ENCODE assay signal across 22 cellular contexts in the genomic region with DNA sequence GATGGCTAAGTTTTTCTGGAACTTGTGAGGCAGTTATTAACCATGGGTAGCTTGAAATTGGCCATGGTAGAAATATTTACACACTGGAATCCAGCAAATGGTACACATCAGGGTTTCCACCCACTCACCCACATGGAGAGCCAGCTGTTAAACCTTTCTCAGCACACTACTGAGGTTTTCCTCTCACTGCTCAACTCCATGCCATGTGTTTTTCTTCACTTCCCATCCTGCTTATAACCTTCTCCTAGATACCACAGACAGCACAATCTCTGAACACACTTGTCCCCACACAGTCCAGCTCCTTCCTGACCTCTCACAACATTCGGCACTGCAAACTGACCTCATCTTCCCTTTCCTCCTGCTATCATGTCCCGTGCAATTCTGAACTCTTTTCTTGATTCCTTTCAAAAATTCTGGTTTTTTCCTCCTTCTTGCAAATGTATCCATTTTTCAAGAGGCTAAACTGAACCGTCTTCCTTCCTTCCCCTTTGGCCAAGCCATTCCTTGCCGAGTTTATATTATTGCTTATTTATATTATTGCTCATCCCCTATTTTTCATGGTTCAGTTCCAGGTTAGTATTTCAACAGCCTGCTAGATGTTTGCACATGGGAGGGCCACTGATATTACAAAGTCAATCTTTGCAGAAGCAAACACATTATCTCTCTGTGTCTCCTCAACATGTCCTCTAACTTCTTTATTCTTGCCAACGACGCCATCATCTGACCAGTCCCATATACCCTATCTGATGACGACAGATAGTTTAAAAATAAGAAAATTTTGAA.
A peak's percentile ranks its signal among the peaks of the same experiment; 100 is the strongest.
DNase-seq lines count a peak whose midpoint lies in the region; ATAC-seq and TF ChIP-seq lines count a peak whose summit lies in the region.
"Had no signal": no experiment of that assay in that cellular context is flagged by ENCODE, and none has a peak within 500 bp of the region (broad histone marks: within the 10 kb centered on the region; RNA-seq: fewer than 3 reads in every experiment).

No MANE protein-coding gene starts in this region.

- no peaks in the 10 kb centered on the region for H3K4me1 Mint-ChIP-seq in activated CD4-positive, alpha-beta T cell treated with anti-CD3 and anti-CD28 coated beads for 36 hours
- H3K4me1 Mint-ChIP-seq: activated B cell treated with CpG ODN at 0.5 μM for 24 hours; central memory CD8-positive, alpha-beta T cell had no signal

- H3K4me3 ChIP-seq in A673 (ENCODE audit: low read depth, low read length, poor library complexity, severe bottlenecking) (no peak overlapping the region), GM23248 (no peak overlapping the region), astrocyte of the spinal cord (ENCODE audit: low read depth, low read length) (no peak overlapping the region), foreskin fibroblast (ENCODE audit: low read depth in 1 of 2, low read length in 2 of 2) (no peak overlapping the region), upper lobe of left lung (no peak overlapping the region)
- H3K4me3 ChIP-seq: mucosa of descending colon, SJSA1, tibial artery had no signal

- no peaks in the 10 kb centered on the region for H3K9me2 ChIP-seq in GM23248 (ENCODE audit: insufficient read depth)

- no peak overlapping the region for H3K4me3 Mint-ChIP-seq in activated CD4-positive, alpha-beta T cell treated with anti-CD3 and anti-CD28 coated beads for 36 hours
- H3K4me3 Mint-ChIP-seq: activated B cell treated with CpG ODN at 0.5 μM for 24 hours; activated CD8-positive, alpha-beta T cell treated with anti-CD3 and anti-CD28 coated beads, Interleukin-2, amount 10 ng/mL, durations not matched to agents 7 days and 5 days; activated T-cell treated with anti-CD3 and anti-CD28 coated beads, Interleukin-2, amount 50 U/mL, for 72 hours; central memory CD8-positive, alpha-beta T cell had no signal

- WGBS in GM23248 (ENCODE audit: low coverage in 1 of 2, low lambda C conversion rate in 2 of 2, missing lambda C conversion rate in 2 of 2), 2 experiments = 55 to 57% methylated on average over 7 of the region's 7 CpGs
- WGBS in upper lobe of left lung, 2 donors = 68 to 78% methylated on average over 7 of the region's 7 CpGs

- H3K4me2 ChIP-seq in GM23248 (ENCODE audit: unreplicated experiment) = no peak overlapping the region

- no peaks in the 10 kb centered on the region for H4K20me1 ChIP-seq in GM23248 (ENCODE audit: insufficient read depth)

- no peak overlapping the region for H3K27ac Mint-ChIP-seq in activated CD4-positive, alpha-beta T cell treated with anti-CD3 and anti-CD28 coated beads for 36 hours
- H3K27ac Mint-ChIP-seq: activated B cell treated with CpG ODN at 0.5 μM for 24 hours; activated CD8-positive, alpha-beta T cell treated with anti-CD3 and anti-CD28 coated beads, Interleukin-2, amount 10 ng/mL, durations not matched to agents 7 days and 5 days; activated naive CD4-positive, alpha-beta T cell treated with anti-CD3 and anti-CD28 coated beads, Interleukin-2, amount 50 U/mL, for 72 hours; activated T-cell treated with anti-CD3 and anti-CD28 coated beads, Interleukin-2, amount 50 U/mL, for 72 hours had no signal

- no peak overlapping the region for H2AFZ ChIP-seq in GM23248

- no TSS peak for BruUV-seq in A673 (replicated peaks; lab: Mats Ljungman, UMichigan)

- H3K79me2 ChIP-seq in GM23248 (ENCODE audit: insufficient read depth) = no peaks in the 10 kb centered on the region

- H3K9me3 Mint-ChIP-seq in activated CD4-positive, alpha-beta T cell treated with anti-CD3 and anti-CD28 coated beads for 36 hours (ENCODE audit: low read depth) = no peaks in the 10 kb centered on the region
- H3K9me3 Mint-ChIP-seq: activated B cell treated with CpG ODN at 0.5 μM for 24 hours had no signal

- H3K36me3 Mint-ChIP-seq in activated CD4-positive, alpha-beta T cell treated with anti-CD3 and anti-CD28 coated beads for 36 hours (ENCODE audit: low read depth) = no peaks in the 10 kb centered on the region
- H3K36me3 Mint-ChIP-seq: activated naive CD4-positive, alpha-beta T cell treated with anti-CD3 and anti-CD28 coated beads, Interleukin-2, amount 50 U/mL, for 72 hours had no signal

- H3K27me3 Mint-ChIP-seq in activated CD4-positive, alpha-beta T cell treated with anti-CD3 and anti-CD28 coated beads for 36 hours = no peaks in the 10 kb centered on the region
- H3K27me3 Mint-ChIP-seq: activated B cell treated with CpG ODN at 0.5 μM for 24 hours; central memory CD8-positive, alpha-beta T cell had no signal

- no peaks in the 10 kb centered on the region for H3K27me3 ChIP-seq in A673 (replicated peaks; ENCODE audit: insufficient read depth, low read depth, low read length, poor library complexity)
- no peaks in the 10 kb centered on the region for H3K27me3 ChIP-seq in GM23248 (replicated peaks; ENCODE audit: insufficient read depth)
- no peaks in the 10 kb centered on the region for H3K27me3 ChIP-seq in upper lobe of left lung
- H3K27me3 ChIP-seq: foreskin keratinocyte, SJSA1, tibial artery had no signal

- H3K9me3 ChIP-seq in A673 (ENCODE audit: low read depth, low read length, poor library complexity, severe bottlenecking) (no peaks in the 10 kb centered on the region), GM23248 (ENCODE audit: low read depth) (no peaks in the 10 kb centered on the region), upper lobe of left lung (no peaks in the 10 kb centered on the region)
- H3K9me3 ChIP-seq: mucosa of descending colon, SJSA1, tibial artery had no signal

- ATAC-seq in upper lobe of left lung (ENCODE audit: low FRiP score in 2 of 2) = no peak
- no peak for ATAC-seq in activated CD4-positive, alpha-beta T cell treated with anti-CD3 and anti-CD28 coated beads for 36 hours
- no peak for ATAC-seq in HG03135 (IDR thresholded peaks at IDR 0.05; ENCODE audit: unreplicated experiment)
- ATAC-seq: activated CD8-positive, alpha-beta T cell treated with anti-CD3 and anti-CD28 coated beads, Interleukin-2, amount 10 ng/mL, durations not matched to agents 7 days and 5 days; activated naive CD4-positive, alpha-beta T cell treated with anti-CD3 and anti-CD28 coated beads, Interleukin-2, amount 50 U/mL, for 72 hours; activated T-cell treated with anti-CD3 and anti-CD28 coated beads, Interleukin-2, amount 50 U/mL, for 72 hours; foreskin keratinocyte; mucosa of descending colon had no signal

- H3K27ac ChIP-seq in A673 (ENCODE audit: low read depth, low read length, poor library complexity, severe bottlenecking) = no peak overlapping the region
- H3K27ac ChIP-seq in GM23248 = peak overlapping the region; percentile 53
- H3K27ac ChIP-seq in upper lobe of left lung = no peak overlapping the region
- H3K27ac ChIP-seq: foreskin keratinocyte, SJSA1, tibial artery had no signal

- DNase-seq in A673 (ENCODE audit: low spot score) = no peak
- DNase-seq in GM23248 = peak; percentile 40
- peak; percentile 81 for DNase-seq in astrocyte of the spinal cord (ENCODE audit: low read depth, low spot score)
- peak; percentile 73 to 85 for DNase-seq in foreskin fibroblast
- no peak for DNase-seq in SHP77 treated with DMSO at 0.1 percent for 48 hours (lab: John Stamatoyannopoulos, UW)
- DNase-seq in upper lobe of left lung = no peak
- DNase-seq in activated CD4-positive, alpha-beta T cell treated with anti-CD3 and anti-CD28 coated beads for 36 hours = no peak
- DNase-seq: activated B cell treated with CpG ODN at 0.5 μM for 24 hours; activated CD8-positive, alpha-beta T cell treated with anti-CD3 and anti-CD28 coated beads, Interleukin-2, amount 10 ng/mL, durations not matched to agents 7 days and 5 days; activated T-cell treated with anti-CD3 and anti-CD28 coated beads, Interleukin-2, amount 50 U/mL, for 72 hours; effector CD8-positive, alpha-beta T cell; foreskin keratinocyte; left cardiac atrium; mucosa of descending colon; NCI-H1105; NCI-H526; stimulated activated naive CD4-positive, alpha-beta T cell treated with Interleukin-2 at 50 U/mL for 16 hours; tibial artery had no signal

- no peak for TF ChIP-seq EP300 in upper lobe of left lung (IDR thresholded peaks at IDR 0.05)

- no peaks in the 10 kb centered on the region; the same call in 1 of the 2 replicates for H3F3A ChIP-seq in GM23248 (ENCODE audit: insufficient read depth)

- peaks cover 66% of the 10 kb centered on the region for H3K4me1 ChIP-seq in A673 (ENCODE audit: insufficient read depth, low read length, poor library complexity, severe bottlenecking)
- H3K4me1 ChIP-seq in GM23248 (ENCODE audit: insufficient read depth) = peaks cover 33% of the 10 kb centered on the region
- no peaks in the 10 kb centered on the region for H3K4me1 ChIP-seq in upper lobe of left lung
- H3K4me1 ChIP-seq: tibial artery had no signal

- POLR2A ChIA-PET in A673 (lab: Charles Lee; ENCODE audit: low non-redundant PET) = no interaction called here
- POLR2A ChIA-PET in activated CD4-positive, alpha-beta T cell treated with anti-CD3 and anti-CD28 coated beads for 36 hours (lab: Charles Lee) = no interaction called here

- H3K9ac ChIP-seq in GM23248 = no peak overlapping the region

- TF ChIP-seq CTCF in A673 (conservative IDR thresholded peaks at IDR 0.05; ENCODE audit: low read depth, low read length) (0 out of 2 replicates have a peak, but pooled peaks have one; percentile 8), astrocyte of the spinal cord (IDR thresholded peaks at IDR 0.05; ENCODE audit: low read depth, low read length) (no peak), foreskin fibroblast (IDR thresholded peaks at IDR 0.05; ENCODE audit: low read depth, low read length) (no peak), upper lobe of left lung (IDR thresholded peaks at IDR 0.05) (no peak)

- CTCF ChIA-PET in A673 (lab: Charles Lee) = no interaction called here
- CTCF ChIA-PET in activated CD4-positive, alpha-beta T cell treated with anti-CD3 and anti-CD28 coated beads for 36 hours (lab: Charles Lee) = no interaction called here

- H3K36me3 ChIP-seq in A673 (ENCODE audit: insufficient read depth, low read length, poor library complexity, severe bottlenecking) (no peaks in the 10 kb centered on the region), GM23248 (ENCODE audit: low read depth) (no peaks in the 10 kb centered on the region), upper lobe of left lung (no peaks in the 10 kb centered on the region)
- H3K36me3 ChIP-seq: SJSA1, tibial artery had no signal

- in situ Hi-C loops in GM23248 (cut with MboI) = no loop called here
- in situ Hi-C loops in astrocyte of the spinal cord (cut with HindIII; ENCODE audit: low sequenced_read_pairs) = no loop called here

- no peak for TF ChIP-seq POLR2A in upper lobe of left lung (IDR thresholded peaks at IDR 0.05)

- intact Hi-C loops in A673 (cut with micrococcal nuclease; ENCODE audit: unreplicated experiment) = no loop called here
- intact Hi-C loops in activated CD4-positive, alpha-beta T cell treated with anti-CD3 and anti-CD28 coated beads for 36 hours (cut with DNase I, micrococcal nuclease) = no loop called here

Comparison
In these comparisons a context has a peak if more than half of its experiments do, and no peak if none do; other contexts are left out.
1. DNase-seq: peak in GM23248 (single experiment), astrocyte of the spinal cord (single experiment) and foreskin fibroblast (2 of 2); none in A673 (single experiment), SHP77 treated with DMSO at 0.1 percent for 48 hours (single experiment), upper lobe of left lung (0 of 2) and activated CD4-positive, alpha-beta T cell treated with anti-CD3 and anti-CD28 coated beads for 36 hours (single experiment).